Comparison of ENCODE assay signal across 9 cellular contexts in the genomic region with DNA sequence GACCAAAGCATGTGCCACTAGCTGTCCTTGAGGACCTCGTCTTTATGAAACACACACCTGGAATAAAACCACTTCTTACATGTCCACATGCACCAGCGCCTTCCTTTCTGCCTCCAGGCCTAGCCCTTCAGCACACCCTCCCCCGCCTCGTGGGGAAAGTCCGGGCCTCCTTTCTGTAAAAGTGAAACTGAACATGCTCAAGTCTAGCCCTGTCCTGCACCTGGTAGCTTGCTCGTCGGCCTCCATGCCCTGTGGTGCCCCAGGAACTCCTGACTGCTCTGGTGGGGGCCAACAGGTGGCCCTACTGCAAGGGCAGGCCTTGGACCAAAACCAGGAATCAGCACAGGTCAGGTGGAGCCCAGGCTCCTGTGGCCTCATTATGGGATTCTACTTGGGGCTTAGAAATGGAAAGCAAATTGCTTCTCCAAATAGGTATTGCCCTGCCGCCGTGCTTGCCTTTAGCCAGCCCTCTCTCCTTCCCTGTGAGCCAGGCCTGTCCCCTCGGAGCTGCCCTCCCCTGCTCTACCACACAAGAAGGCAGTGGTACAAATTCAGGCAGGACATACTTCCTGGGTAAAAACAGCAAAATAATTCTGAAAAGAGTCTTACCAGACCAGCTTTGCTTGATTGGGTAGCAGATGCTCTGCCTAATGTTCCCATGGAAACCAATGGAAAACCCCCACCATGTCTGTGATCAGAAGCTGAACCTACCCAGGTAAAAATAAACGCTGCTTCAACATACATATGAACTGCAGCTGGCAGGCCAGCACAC. TPM values are rescaled to one million over a fixed set of nuclear protein-coding genes. Genes with fewer than 3 reads are reported as not detected.
A peak's percentile ranks its signal among the peaks of the same experiment; 100 is the strongest.
DNase-seq lines count a peak whose midpoint lies in the region; ATAC-seq, FAIRE-seq and TF ChIP-seq lines count a peak whose summit lies in the region.
"Had no signal": no experiment of that assay in that cellular context is flagged by ENCODE, and none has a peak within 500 bp of the region (broad histone marks: within the 10 kb centered on the region; RNA-seq: fewer than 3 reads in every experiment).

No MANE protein-coding gene starts in this region.

- no peak overlapping the region for H3K4me3 ChIP-seq in left ventricle myocardium inferior
- no peak overlapping the region for H3K4me3 ChIP-seq in heart left ventricle
- H3K4me3 ChIP-seq in adrenal gland = no peak overlapping the region

- H3K36me3 Mint-ChIP-seq in activated CD4-positive, alpha-beta memory T cell treated with anti-CD3 and anti-CD28 coated beads, Interleukin-2, amount 10 ng/mL, durations not matched to agents 7 days and 5 days (ENCODE audit: low read depth) = no peaks in the 10 kb centered on the region
- H3K36me3 Mint-ChIP-seq in stimulated activated effector memory CD8-positive, alpha-beta T cell treated with anti-CD3 and anti-CD28 coated beads, Interleukin-12 subunit alpha, Interleukin-12 subunit beta, amount 100 ng/mL, for 72 hours = no peaks in the 10 kb centered on the region

- POLR2A ChIA-PET in activated CD4-positive, alpha-beta memory T cell treated with anti-CD3 and anti-CD28 coated beads, Interleukin-2, amount 10 ng/mL, durations not matched to agents 7 days and 5 days (lab: Charles Lee) = interaction anchor here (0.7 to 2.0 kb wide), 3 partner anchors 13 to 412 kb away, joined by 3 to 19 read pairs (median 3); a partner anchor contains a TSS

- intact Hi-C loops in left ventricle myocardium inferior (cut with micrococcal nuclease) (loop anchor here (10.0 kb wide), 1 partner anchor 110 kb away; no protein-coding TSS in a partner anchor), heart left ventricle (cut with DNase I) (loop anchor here in 3 of 10 donors (5.0 kb wide), 1 partner anchor 97 kb away; no protein-coding TSS in a partner anchor), adrenal gland (cut with DNase I) (loop anchor here in 1 of 2 donors (5.0 kb wide), 1 partner anchor 112 kb away; no protein-coding TSS in a partner anchor)

- peaks cover 4% of the 10 kb centered on the region for H3K27me3 ChIP-seq in left ventricle myocardium inferior (ENCODE audit: low read depth)
- H3K27me3 ChIP-seq in heart left ventricle = no peaks in the 10 kb centered on the region
- no peaks in the 10 kb centered on the region for H3K27me3 ChIP-seq in adrenal gland

- no peaks in the 10 kb centered on the region for H3K27me3 Mint-ChIP-seq in activated CD4-positive, alpha-beta memory T cell treated with anti-CD3 and anti-CD28 coated beads, Interleukin-2, amount 10 ng/mL, durations not matched to agents 7 days and 5 days

- H3K4me3 Mint-ChIP-seq in activated CD4-positive, alpha-beta memory T cell treated with anti-CD3 and anti-CD28 coated beads, Interleukin-2, amount 10 ng/mL, durations not matched to agents 7 days and 5 days = peak overlapping the region; percentile 55
- peak overlapping the region; percentile 44 for H3K4me3 Mint-ChIP-seq in stimulated activated effector memory CD8-positive, alpha-beta T cell treated with anti-CD3 and anti-CD28 coated beads, Interleukin-12 subunit alpha, Interleukin-12 subunit beta, amount 100 ng/mL, for 72 hours

- H3K27ac Mint-ChIP-seq in activated CD4-positive, alpha-beta memory T cell treated with anti-CD3 and anti-CD28 coated beads, Interleukin-2, amount 10 ng/mL, durations not matched to agents 7 days and 5 days = peak overlapping the region; percentile 76
- H3K27ac Mint-ChIP-seq in stimulated activated effector memory CD8-positive, alpha-beta T cell treated with anti-CD3 and anti-CD28 coated beads, Interleukin-12 subunit alpha, Interleukin-12 subunit beta, amount 100 ng/mL, for 72 hours = peak overlapping the region; percentile 94

- no peak for DNase-seq in left ventricle myocardium inferior
- no peak for DNase-seq in heart left ventricle
- peak; percentile 76 for DNase-seq in activated CD4-positive, alpha-beta memory T cell treated with anti-CD3 and anti-CD28 coated beads, Interleukin-2, amount 10 ng/mL, durations not matched to agents 7 days and 5 days
- DNase-seq in iris pigment epithelial cell (ENCODE audit: low read depth) = peak; percentile 11
- peak; percentile 32 to 74 for DNase-seq in stimulated activated effector memory CD8-positive, alpha-beta T cell treated with anti-CD3 and anti-CD28 coated beads, Interleukin-12 subunit alpha, Interleukin-12 subunit beta, amount 100 ng/mL, for 72 hours (ENCODE audit: low spot score in 2 of 2)
- DNase-seq in adrenal gland = no peak
- no peak for DNase-seq in frontal cortex (ENCODE audit: low spot score in 2 of 2)

- no peak for FAIRE-seq in frontal cortex (lab: Jason Lieb, UNC)

- TF ChIP-seq POLR2A in heart left ventricle (IDR thresholded peaks at IDR 0.05) = no peak
- no peak for TF ChIP-seq POLR2A in adrenal gland (IDR thresholded peaks at IDR 0.05)

- H3K36me3 ChIP-seq in left ventricle myocardium inferior (peaks cover 19% of the 10 kb centered on the region), heart left ventricle (peaks cover 0 to 16% (median 7%) of the 10 kb centered on the region in 9 donors), adrenal gland (replicated peaks in 1 of 2) (no peaks in the 10 kb centered on the region)

- TF ChIP-seq CTCF in left ventricle myocardium inferior (IDR thresholded peaks at IDR 0.05; ENCODE audit: borderline replicate concordance) = no peak
- TF ChIP-seq CTCF in heart left ventricle (IDR thresholded peaks at IDR 0.05) = no peak
- TF ChIP-seq CTCF in adrenal gland (IDR thresholded peaks at IDR 0.05) = no peak

- WGBS in heart left ventricle, 4 donors = 71 to 81% (median 77%) methylated on average over 9 to 11 of the region's 11 CpGs
- WGBS in adrenal gland, 4 donors = 81 to 90% (median 90%) methylated on average over 8 to 11 of the region's 11 CpGs

- H3K9me3 ChIP-seq in left ventricle myocardium inferior (replicated peaks) (no peaks in the 10 kb centered on the region), heart left ventricle (no peaks in the 10 kb centered on the region), adrenal gland (replicated peaks in 1 of 3) (no peaks in the 10 kb centered on the region)

- ATAC-seq in heart left ventricle (no peak), HG03342 (IDR thresholded peaks at IDR 0.05; ENCODE audit: unreplicated experiment) (peak; percentile 77)
- ATAC-seq in stimulated activated effector memory CD8-positive, alpha-beta T cell treated with anti-CD3 and anti-CD28 coated beads, Interleukin-12 subunit alpha, Interleukin-12 subunit beta, amount 100 ng/mL, for 72 hours = peak; percentile 84

- H3K27ac ChIP-seq in left ventricle myocardium inferior (replicated peaks) (peak overlapping the region; percentile 48), heart left ventricle (peak overlapping the region in 1 of 12 donors; percentile 5), adrenal gland (peak overlapping the region in 1 of 5 donors; percentile 3)
- H3K27ac ChIP-seq: C4-2B had no signal

- peaks cover 26% of the 10 kb centered on the region for H3K4me1 Mint-ChIP-seq in activated CD4-positive, alpha-beta memory T cell treated with anti-CD3 and anti-CD28 coated beads, Interleukin-2, amount 10 ng/mL, durations not matched to agents 7 days and 5 days
- peaks cover 37% of the 10 kb centered on the region for H3K4me1 Mint-ChIP-seq in stimulated activated effector memory CD8-positive, alpha-beta T cell treated with anti-CD3 and anti-CD28 coated beads, Interleukin-12 subunit alpha, Interleukin-12 subunit beta, amount 100 ng/mL, for 72 hours

- no peaks in the 10 kb centered on the region for H3K9me3 Mint-ChIP-seq in activated CD4-positive, alpha-beta memory T cell treated with anti-CD3 and anti-CD28 coated beads, Interleukin-2, amount 10 ng/mL, durations not matched to agents 7 days and 5 days
- no peaks in the 10 kb centered on the region for H3K9me3 Mint-ChIP-seq in stimulated activated effector memory CD8-positive, alpha-beta T cell treated with anti-CD3 and anti-CD28 coated beads, Interleukin-12 subunit alpha, Interleukin-12 subunit beta, amount 100 ng/mL, for 72 hours

- H3K4me1 ChIP-seq in left ventricle myocardium inferior (peaks cover 16% of the 10 kb centered on the region), heart left ventricle (peaks cover 0 to 23% (median 11%) of the 10 kb centered on the region in 12 donors), adrenal gland (replicated peaks in 1 of 2) (peaks cover 0 to 10% of the 10 kb centered on the region in 2 donors)

- CTCF ChIA-PET in activated CD4-positive, alpha-beta memory T cell treated with anti-CD3 and anti-CD28 coated beads, Interleukin-2, amount 10 ng/mL, durations not matched to agents 7 days and 5 days (lab: Charles Lee) = interaction anchor here (0.7 to 1.3 kb wide), 3 partner anchors 13 to 43 kb away, joined by 3 to 4 read pairs (median 3); a partner anchor contains a TSS

RNA-seq across cellular contexts. Expression of a gene that starts 43.5 kb away (rescaled TPM):
- total RNA-seq in left ventricle myocardium inferior (105 TPM), heart left ventricle (100 to 1,000 TPM in 7 of 9 donors, 10 to 100 TPM in 2; 44.3 to 147 (median 128) TPM), adrenal gland (100 to 1,000 TPM in 4 of 8 donors, 10 to 100 TPM in 4; 39.6 to 217 (median 110) TPM), frontal cortex (106 TPM)
- polyA plus RNA-seq in heart left ventricle (100 to 1,000 TPM; 111 to 143 TPM), adrenal gland (100 to 1,000 TPM; 133 to 208 (median 161) TPM)
- 100 to 1,000 TPM; 281 to 295 TPM for total RNA-seq in activated CD4-positive, alpha-beta memory T cell treated with anti-CD3 and anti-CD28 coated beads, Interleukin-2, amount 10 ng/mL, durations not matched to agents 7 days and 5 days

RNA-seq across cellular contexts. Expression of a gene that starts 43.9 kb away (rescaled TPM):
- total RNA-seq in left ventricle myocardium inferior (17.2 TPM), heart left ventricle (10 to 100 TPM; 16.9 to 37.5 (median 25.5) TPM), adrenal gland (10 to 100 TPM; 67.2 to 93.9 (median 73.7) TPM), frontal cortex (118 TPM)
- polyA plus RNA-seq in heart left ventricle (10 to 100 TPM in 1 of 2 donors, 1 to 10 TPM in 1; 7.2 to 26.9 TPM), adrenal gland (10 to 100 TPM; 17.7 to 58.5 (median 23.8) TPM)
- total RNA-seq in activated CD4-positive, alpha-beta memory T cell treated with anti-CD3 and anti-CD28 coated beads, Interleukin-2, amount 10 ng/mL, durations not matched to agents 7 days and 5 days = 10 to 100 TPM; 46.1 to 47.2 TPM

Comparison
In these comparisons a context has a peak if more than half of its experiments do, and no peak if none do; other contexts are left out.
1. DNase-seq: peak in activated CD4-positive, alpha-beta memory T cell treated with anti-CD3 and anti-CD28 coated beads, Interleukin-2, amount 10 ng/mL, durations not matched to agents 7 days and 5 days (single experiment), iris pigment epithelial cell (single experiment) and stimulated activated effector memory CD8-positive, alpha-beta T cell treated with anti-CD3 and anti-CD28 coated beads, Interleukin-12 subunit alpha, Interleukin-12 subunit beta, amount 100 ng/mL, for 72 hours (2 of 2); none in left ventricle myocardium inferior (single experiment), heart left ventricle (0 of 5), adrenal gland (0 of 7) and frontal cortex (0 of 2).
2. ATAC-seq: peak in HG03342 (single experiment) and stimulated activated effector memory CD8-positive, alpha-beta T cell treated with anti-CD3 and anti-CD28 coated beads, Interleukin-12 subunit alpha, Interleukin-12 subunit beta, amount 100 ng/mL, for 72 hours (single experiment); none in heart left ventricle (0 of 4).